ENCODE assay signal across 12 cellular contexts in genomic region chr9:134285215-134285845, GRCh38.
"Had no signal": no experiment of that assay in that cellular context is flagged by ENCODE, and none has a peak within 500 bp of the region (broad histone marks: within the 10 kb centered on the region; RNA-seq: fewer than 3 reads in every experiment).

No MANE protein-coding gene starts in this region.

- H3K36me3 ChIP-seq: sigmoid colon had no signal

- H3K27ac Mint-ChIP-seq: activated naive CD4-positive, alpha-beta T cell treated with anti-CD3 and anti-CD28 coated beads for 36 hours had no signal

- H3K4me3 ChIP-seq: coronary artery, hepatocyte, sigmoid colon had no signal

- H3K4me3 Mint-ChIP-seq: activated naive CD4-positive, alpha-beta T cell treated with anti-CD3 and anti-CD28 coated beads for 36 hours had no signal

- H2AFZ ChIP-seq: hepatocyte had no signal

- H3K9me3 ChIP-seq: sigmoid colon had no signal

- H3K27ac ChIP-seq: coronary artery, hepatocyte, sigmoid colon had no signal

- H3K9me3 Mint-ChIP-seq: activated naive CD4-positive, alpha-beta T cell treated with anti-CD3 and anti-CD28 coated beads for 36 hours had no signal

- DNase-seq: activated CD4-positive, alpha-beta T cell treated with anti-CD3 and anti-CD28 coated beads for 4 hours; activated CD8-positive, alpha-beta memory T cell treated with anti-CD3 and anti-CD28 coated beads for 24 hours; activated naive CD4-positive, alpha-beta T cell treated with anti-CD3 and anti-CD28 coated beads for 36 hours; caudate nucleus; effector CD4-positive, alpha-beta T cell; midbrain; posterior cingulate gyrus; sigmoid colon; stimulated activated CD4-positive, alpha-beta T cell treated with anti-CD3 and anti-CD28 coated beads, Interleukin-2, amount 100 ng/mL, for 24 hours; stimulated activated naive CD4-positive, alpha-beta T cell treated with Interleukin-2 at 50 U/mL for 16 hours had no signal

- H3K4me2 ChIP-seq: hepatocyte had no signal

- H3K27me3 ChIP-seq: hepatocyte, sigmoid colon had no signal

- H3K79me2 ChIP-seq: hepatocyte had no signal
